ENCODE assay signal across 21 cellular contexts in genomic region chr22:48993655-48994054, GRCh38.
DNase-seq lines count a peak whose midpoint lies in the region; ATAC-seq, FAIRE-seq and TF ChIP-seq lines count a peak whose summit lies in the region.
"Had no signal": no experiment of that assay in that cellular context is flagged by ENCODE, and none has a peak within 500 bp of the region (broad histone marks: within the 10 kb centered on the region; RNA-seq: fewer than 3 reads in every experiment).

No MANE protein-coding gene starts in this region.

- TF ChIP-seq CTCF in right atrium auricular region (IDR thresholded peaks at IDR 0.05) = no peak
- TF ChIP-seq CTCF in HEK293 (tag by site-specific recombination; IDR thresholded peaks at IDR 0.05) = no peak
- TF ChIP-seq CTCF in H1 (IDR thresholded peaks at IDR 0.05; ENCODE audit: control extremely low read depth in 1 of 3, insufficient read depth in 1 of 3, low read depth in 1 of 3, low read length in 3 of 3) = no peak
- TF ChIP-seq CTCF in upper lobe of right lung (IDR thresholded peaks at IDR 0.05) = no peak

- no peaks in the 10 kb centered on the region for H4K20me1 ChIP-seq in H1 (replicated peaks in 1 of 2; ENCODE audit: control insufficient read depth in 1 of 2, insufficient read depth in 2 of 2, low read length in 2 of 2)

- no peaks in the 10 kb centered on the region for H3K79me1 ChIP-seq in H1 (ENCODE audit: low read depth, low read length)

- H2BK20ac ChIP-seq in H1 (ENCODE audit: low read length) = 0 out of 2 replicates have a peak overlapping the region, but pooled peaks have one; percentile 34

- H3K14ac ChIP-seq in H1 (ENCODE audit: insufficient read length) = no peak overlapping the region

- H3K56ac ChIP-seq in H1 (replicated peaks; ENCODE audit: insufficient read length, low read depth, low read length) = no peak overlapping the region

- ATAC-seq in upper lobe of right lung (no peak), HG02938 (IDR thresholded peaks at IDR 0.05; ENCODE audit: unreplicated experiment) (no peak)
- ATAC-seq: HCT116 had no signal

- H2AK5ac ChIP-seq in H1 (ENCODE audit: low read depth, low read length) = no peak overlapping the region

- no peak for TF ChIP-seq RAD21 in H1 (IDR thresholded peaks at IDR 0.05 in 1 of 2, conservative IDR thresholded peaks at IDR 0.05 in 1 of 2; ENCODE audit: low read depth in 2 of 2, low read length in 2 of 2)

- WGBS in H1 (ENCODE audit: extremely low coverage in 1 of 2, insufficient coverage in 1 of 2, insufficient read length in 1 of 2, insufficient replicate concordance in 2 of 2, low coverage in 1 of 2, low lambda C conversion rate in 2 of 2, missing lambda C conversion rate in 1 of 2), 2 experiments = 84% methylated on average over 5 of the region's 5 CpGs; no CpG with 5 or more reads in 1 of the 2 experiments

- no peak overlapping the region for H3K18ac ChIP-seq in H1 (ENCODE audit: extremely low read depth, low read length)

- H3K9me3 ChIP-seq in right atrium auricular region (no peaks in the 10 kb centered on the region), HEK293 (ENCODE audit: control insufficient read depth, insufficient read depth, low read depth, low read length) (no peaks in the 10 kb centered on the region), H1 (ENCODE audit: insufficient read depth in 2 of 2, low read depth in 1 of 2, low read length in 1 of 2) (peaks cover 0 to 6% of the 10 kb centered on the region in 2 experiments; a peak in 2 of 4 replicates), upper lobe of right lung (no peaks in the 10 kb centered on the region)

- no peaks in the 10 kb centered on the region for H3K4me1 ChIP-seq in right atrium auricular region
- no peaks in the 10 kb centered on the region for H3K4me1 ChIP-seq in HEK293 (ENCODE audit: control insufficient read depth, insufficient read depth, low read length)
- no peaks in the 10 kb centered on the region for H3K4me1 ChIP-seq in H1 (replicated peaks in 1 of 4; ENCODE audit: control insufficient read depth in 3 of 4, insufficient read depth in 4 of 4, low read length in 3 of 4)
- no peaks in the 10 kb centered on the region for H3K4me1 ChIP-seq in upper lobe of right lung

- H3K36me3 ChIP-seq in right atrium auricular region (no peaks in the 10 kb centered on the region), HEK293 (ENCODE audit: control insufficient read depth in 2 of 2, insufficient read depth in 1 of 2, low read length in 2 of 2) (no peaks in the 10 kb centered on the region), H1 (ENCODE audit: control insufficient read depth in 2 of 4, insufficient read depth in 4 of 4, low read length in 3 of 4) (no peaks in the 10 kb centered on the region), upper lobe of right lung (no peaks in the 10 kb centered on the region)

- intact Hi-C loops in cardiac septum (cut with DNase I) = no loop called here
- intact Hi-C loops in upper lobe of right lung (cut with DNase I) = no loop called here

- H3K4ac ChIP-seq in H1 (replicated peaks; ENCODE audit: insufficient read length, low read depth, low read length) = no peak overlapping the region

- H3K27ac ChIP-seq in right atrium auricular region (no peak overlapping the region), HEK293 (ENCODE audit: extremely low read depth, low read depth, low read length) (no peak overlapping the region), H1 (ENCODE audit: low read depth, low read length) (no peak overlapping the region), upper lobe of right lung (no peak overlapping the region)

- no peak overlapping the region for H3K23ac ChIP-seq in H1 (ENCODE audit: insufficient read length)

- H3K79me2 ChIP-seq in H1 (ENCODE audit: control insufficient read depth in 1 of 2, insufficient read depth in 2 of 2, low read length in 2 of 2) = no peaks in the 10 kb centered on the region

- no peak overlapping the region for H3K4me2 ChIP-seq in H1 (ENCODE audit: insufficient read depth in 1 of 2, low read depth in 2 of 2, low read length in 2 of 2)

- CTCF ChIA-PET in HEK293 (lab: Yijun Ruan, JAX) (no interaction called here), H1 (lab: Charles Lee; ENCODE audit: partially characterized antibody) (no interaction called here)

- TF ChIP-seq EP300 in H1 (IDR thresholded peaks at IDR 0.05; ENCODE audit: borderline replicate concordance in 1 of 2, low read depth in 2 of 2, low read length in 2 of 2) = no peak

- H3K27me3 ChIP-seq in right atrium auricular region (no peaks in the 10 kb centered on the region), H1 (replicated peaks in 1 of 4; ENCODE audit: control insufficient read depth in 3 of 4, extremely low read depth in 1 of 4, insufficient read depth in 3 of 4, low read length in 3 of 4) (peaks cover 0 to 1% (median 0%) of the 10 kb centered on the region in 4 experiments; a peak in 1 of 7 replicates), upper lobe of right lung (no peaks in the 10 kb centered on the region)

- no peak for TF ChIP-seq POLR2A in H1 (IDR thresholded peaks at IDR 0.05; ENCODE audit: control extremely low read depth in 1 of 2, low read depth in 2 of 2, low read length in 2 of 2)

- H4K8ac ChIP-seq in H1 (ENCODE audit: extremely low read depth, insufficient read depth, low read length) = no peak overlapping the region

- H2BK12ac ChIP-seq in H1 (ENCODE audit: low read depth, low read length) = no peak overlapping the region

- no peak for FAIRE-seq in H1 (lab: Jason Lieb, UNC)
- FAIRE-seq in RCC 7860 (lab: Jason Lieb, UNC) = no peak
- FAIRE-seq: GM12891, GM18507 had no signal

- H2BK120ac ChIP-seq in H1 (replicated peaks; ENCODE audit: low read depth, low read length) = no peak overlapping the region

- H3K4me3 ChIP-seq in right atrium auricular region (no peak overlapping the region), HEK293 (ENCODE audit: low read depth, low read length) (no peak overlapping the region), H1 (ENCODE audit: extremely low read depth in 1 of 4, insufficient read depth in 2 of 4, low read depth in 3 of 4, low read length in 4 of 4) (no peak overlapping the region), upper lobe of right lung (no peak overlapping the region)

- POLR2A ChIA-PET in HEK293 (lab: Yijun Ruan, JAX) = no interaction called here
- POLR2A ChIA-PET in H1 (lab: Charles Lee; ENCODE audit: partially characterized antibody) = no interaction called here

- no peak overlapping the region for H3K9ac ChIP-seq in H1 (replicated peaks in 1 of 4; ENCODE audit: extremely low read depth in 1 of 4, low read depth in 3 of 4, low read length in 3 of 4)

- no peak overlapping the region for H2BK15ac ChIP-seq in H1 (ENCODE audit: low read length)

- H2BK5ac ChIP-seq in H1 (ENCODE audit: low read depth, low read length) = no peak overlapping the region

- no peak overlapping the region for H2AFZ ChIP-seq in H1 (ENCODE audit: low read length)

- no peak overlapping the region for H4K5ac ChIP-seq in H1 (ENCODE audit: insufficient read length, low read depth, low read length)

- H3K23me2 ChIP-seq in H1 (ENCODE audit: low read depth, low read length) = no peaks in the 10 kb centered on the region; the same call in 1 of the 2 replicates

- no peak overlapping the region for H4K91ac ChIP-seq in H1 (replicated peaks; ENCODE audit: insufficient read length, low read length)

- DNase-seq in right atrium auricular region (ENCODE audit: low spot score) (peak; percentile 26), cardiac septum (ENCODE audit: low spot score) (no peak), H1 (ENCODE audit: low read depth in 1 of 2, low spot score in 2 of 2) (no peak), upper lobe of right lung (peak; percentile 31), RCC 7860 (ENCODE audit: low spot score) (no peak), NCI-H446 (lab: John Stamatoyannopoulos, UW) (no peak)
- DNase-seq: C1 segment of cervical spinal cord; Calu3; CD4-positive, alpha-beta memory T cell; COR-L47; DMS53; DMS79 treated with DMSO at 0.1 percent for 48 hours; GF-D8; GOT3; H7; HFFc6 had no signal

TF ChIP-seq in HEK293, 187 proteins besides CTCF, POLR2A, EP300 and RAD21:
- no peak for TF ChIP-seq ZNF404 (tag by site-specific recombination; IDR thresholded peaks at IDR 0.05)
- TF ChIP-seq TRIM28 (IDR thresholded peaks at IDR 0.05; ENCODE audit: borderline replicate concordance, low read length) = 0 out of 2 replicates have a peak, but pooled peaks have one; percentile 17
- no peak for TF ChIP-seq IKZF3 (tag by site-specific recombination; IDR thresholded peaks at IDR 0.05)
- no peak for TF ChIP-seq ZNF677 (tag by site-specific recombination; IDR thresholded peaks at IDR 0.05)
- TF ChIP-seq MZF1 (tag by site-specific recombination; IDR thresholded peaks at IDR 0.05; ENCODE audit: borderline replicate concordance) = no peak
- TF ChIP-seq ZNF2 (tag by site-specific recombination; IDR thresholded peaks at IDR 0.05) = no peak
- TF ChIP-seq MYNN (tag by site-specific recombination; IDR thresholded peaks at IDR 0.05; ENCODE audit: borderline replicate concordance) = no peak
- TF ChIP-seq SETDB1 (IDR thresholded peaks at IDR 0.05; ENCODE audit: insufficient read length, low read length) = peak; percentile 41
- no peak for TF ChIP-seq OVOL3 (tag by site-specific recombination; IDR thresholded peaks at IDR 0.05)
TF ChIP-seq in HEK293: peak in this region for 2.

TF ChIP-seq in H1, 55 proteins besides CTCF, POLR2A, EP300 and RAD21:
- TF ChIP-seq JUND (IDR thresholded peaks at IDR 0.05; ENCODE audit: low read length) (no peak), POU5F1 (IDR thresholded peaks at IDR 0.05; ENCODE audit: low read depth, low read length) (no peak), RXRA (IDR thresholded peaks at IDR 0.05; ENCODE audit: insufficient read depth, low read depth, low read length) (no peak), CTBP2 (IDR thresholded peaks at IDR 0.05; ENCODE audit: borderline replicate concordance, insufficient read depth, insufficient read length, low read length) (no peak), KDM4A (IDR thresholded peaks at IDR 0.05; ENCODE audit: low read depth, low read length, severe bottlenecking) (no peak), CREB1 (IDR thresholded peaks at IDR 0.05) (no peak), FOSL1 (IDR thresholded peaks at IDR 0.05; ENCODE audit: insufficient read depth, low read depth, low read length) (no peak), KDM1A (IDR thresholded peaks at IDR 0.05; ENCODE audit: borderline replicate concordance, low read length) (no peak), EGR1 (IDR thresholded peaks at IDR 0.05; ENCODE audit: borderline replicate concordance, low read depth, low read length) (no peak), TBP (IDR thresholded peaks at IDR 0.05; ENCODE audit: low read depth, low read length) (no peak), CBX8 (IDR thresholded peaks at IDR 0.05; ENCODE audit: borderline replicate concordance, low read depth, low read length) (no peak), RFX5 (IDR thresholded peaks at IDR 0.05; ENCODE audit: borderline replicate concordance, low read depth, low read length) (no peak), SP1 (IDR thresholded peaks at IDR 0.05; ENCODE audit: low read depth, low read length) (no peak), TCF12 (IDR thresholded peaks at IDR 0.05; ENCODE audit: low read depth, low read length) (no peak)

Comparison
In these comparisons a context has a peak if more than half of its experiments do, and no peak if none do; other contexts are left out.
1. DNase-seq: peak in right atrium auricular region (single experiment) and upper lobe of right lung (single experiment); none in cardiac septum (single experiment), H1 (0 of 2), RCC 7860 (single experiment) and NCI-H446 (0 of 2).